Comparison of ENCODE assay signal across 1 cellular context in the genomic region with DNA sequence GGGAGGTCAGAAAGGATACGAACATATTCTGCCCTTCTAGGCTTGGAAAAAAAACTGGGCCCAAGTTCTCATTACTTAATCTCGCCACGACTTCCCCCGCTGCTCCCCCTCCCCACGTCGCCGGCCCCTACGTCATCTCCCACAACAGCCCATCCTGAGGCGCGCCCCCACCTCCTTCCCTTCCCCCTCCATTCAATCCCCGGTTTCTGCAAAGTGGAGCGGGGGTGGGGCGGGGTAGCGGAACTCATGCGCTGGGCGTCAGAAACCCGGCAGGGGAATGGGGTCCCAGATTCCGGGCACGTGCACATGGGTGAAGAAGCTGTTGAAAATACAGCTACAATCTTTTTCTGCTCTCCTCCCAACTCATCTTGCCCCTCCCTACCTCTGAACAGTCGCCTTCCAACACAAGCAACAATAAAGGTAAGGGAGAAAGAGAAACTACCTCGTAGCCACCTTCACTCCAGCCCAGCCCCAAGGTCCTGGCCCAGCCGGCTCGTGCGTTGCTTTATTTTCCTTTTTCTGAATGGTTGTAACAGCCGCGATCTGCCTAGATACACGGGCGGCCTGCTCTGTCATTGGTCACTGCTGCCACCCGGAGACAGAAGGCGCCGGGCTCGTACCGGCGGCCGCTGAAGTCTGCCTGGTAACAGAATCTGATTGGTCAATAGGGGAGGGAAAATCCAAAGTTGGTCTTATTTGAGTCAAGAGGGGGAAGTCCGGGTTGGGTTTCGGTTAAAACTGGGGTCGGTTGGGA.
TF ChIP-seq lines count a peak whose summit lies in the region.

Gene RFX5, minus strand, starts transcription at position 484 of the 754 bp plus-strand sequence. CDS start 932 bp downstream, outside the sequence.

TF ChIP-seq in K562, 482 proteins besides CTCF, POLR2A, EP300 and RAD21 (continued from another document and continues in another):
- TF ChIP-seq, protein P1, sequence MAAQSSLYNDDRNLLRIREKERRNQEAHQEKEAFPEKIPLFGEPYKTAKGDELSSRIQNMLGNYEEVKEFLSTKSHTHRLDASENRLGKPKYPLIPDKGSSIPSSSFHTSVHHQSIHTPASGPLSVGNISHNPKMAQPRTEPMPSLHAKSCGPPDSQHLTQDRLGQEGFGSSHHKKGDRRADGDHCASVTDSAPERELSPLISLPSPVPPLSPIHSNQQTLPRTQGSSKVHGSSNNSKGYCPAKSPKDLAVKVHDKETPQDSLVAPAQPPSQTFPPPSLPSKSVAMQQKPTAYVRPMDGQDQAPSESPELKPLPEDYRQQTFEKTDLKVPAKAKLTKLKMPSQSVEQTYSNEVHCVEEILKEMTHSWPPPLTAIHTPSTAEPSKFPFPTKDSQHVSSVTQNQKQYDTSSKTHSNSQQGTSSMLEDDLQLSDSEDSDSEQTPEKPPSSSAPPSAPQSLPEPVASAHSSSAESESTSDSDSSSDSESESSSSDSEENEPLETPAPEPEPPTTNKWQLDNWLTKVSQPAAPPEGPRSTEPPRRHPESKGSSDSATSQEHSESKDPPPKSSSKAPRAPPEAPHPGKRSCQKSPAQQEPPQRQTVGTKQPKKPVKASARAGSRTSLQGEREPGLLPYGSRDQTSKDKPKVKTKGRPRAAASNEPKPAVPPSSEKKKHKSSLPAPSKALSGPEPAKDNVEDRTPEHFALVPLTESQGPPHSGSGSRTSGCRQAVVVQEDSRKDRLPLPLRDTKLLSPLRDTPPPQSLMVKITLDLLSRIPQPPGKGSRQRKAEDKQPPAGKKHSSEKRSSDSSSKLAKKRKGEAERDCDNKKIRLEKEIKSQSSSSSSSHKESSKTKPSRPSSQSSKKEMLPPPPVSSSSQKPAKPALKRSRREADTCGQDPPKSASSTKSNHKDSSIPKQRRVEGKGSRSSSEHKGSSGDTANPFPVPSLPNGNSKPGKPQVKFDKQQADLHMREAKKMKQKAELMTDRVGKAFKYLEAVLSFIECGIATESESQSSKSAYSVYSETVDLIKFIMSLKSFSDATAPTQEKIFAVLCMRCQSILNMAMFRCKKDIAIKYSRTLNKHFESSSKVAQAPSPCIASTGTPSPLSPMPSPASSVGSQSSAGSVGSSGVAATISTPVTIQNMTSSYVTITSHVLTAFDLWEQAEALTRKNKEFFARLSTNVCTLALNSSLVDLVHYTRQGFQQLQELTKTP (IDR thresholded peaks at IDR 0.05; ENCODE audit: low read depth in 1 of 2, partially characterized antibody in 2 of 2) = peak in 1 of 2 experiments; percentile 61
- TF ChIP-seq, protein P2, sequence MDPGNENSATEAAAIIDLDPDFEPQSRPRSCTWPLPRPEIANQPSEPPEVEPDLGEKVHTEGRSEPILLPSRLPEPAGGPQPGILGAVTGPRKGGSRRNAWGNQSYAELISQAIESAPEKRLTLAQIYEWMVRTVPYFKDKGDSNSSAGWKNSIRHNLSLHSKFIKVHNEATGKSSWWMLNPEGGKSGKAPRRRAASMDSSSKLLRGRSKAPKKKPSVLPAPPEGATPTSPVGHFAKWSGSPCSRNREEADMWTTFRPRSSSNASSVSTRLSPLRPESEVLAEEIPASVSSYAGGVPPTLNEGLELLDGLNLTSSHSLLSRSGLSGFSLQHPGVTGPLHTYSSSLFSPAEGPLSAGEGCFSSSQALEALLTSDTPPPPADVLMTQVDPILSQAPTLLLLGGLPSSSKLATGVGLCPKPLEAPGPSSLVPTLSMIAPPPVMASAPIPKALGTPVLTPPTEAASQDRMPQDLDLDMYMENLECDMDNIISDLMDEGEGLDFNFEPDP (CRISPR knock-in tag; IDR thresholded peaks at IDR 0.05) = no peak
- 0 out of 2 replicates have a peak, but pooled peaks have one; percentile 67 for TF ChIP-seq TCF7L2 (IDR thresholded peaks at IDR 0.05; ENCODE audit: low read depth, low read length)
- 0 out of 2 replicates have a peak, but pooled peaks have one; percentile 44 for TF ChIP-seq FOXP4 (CRISPR knock-in tag; IDR thresholded peaks at IDR 0.05; ENCODE audit: borderline replicate concordance)
- TF ChIP-seq TRIM28 (IDR thresholded peaks at IDR 0.05) = no peak
- TF ChIP-seq, protein P3, sequence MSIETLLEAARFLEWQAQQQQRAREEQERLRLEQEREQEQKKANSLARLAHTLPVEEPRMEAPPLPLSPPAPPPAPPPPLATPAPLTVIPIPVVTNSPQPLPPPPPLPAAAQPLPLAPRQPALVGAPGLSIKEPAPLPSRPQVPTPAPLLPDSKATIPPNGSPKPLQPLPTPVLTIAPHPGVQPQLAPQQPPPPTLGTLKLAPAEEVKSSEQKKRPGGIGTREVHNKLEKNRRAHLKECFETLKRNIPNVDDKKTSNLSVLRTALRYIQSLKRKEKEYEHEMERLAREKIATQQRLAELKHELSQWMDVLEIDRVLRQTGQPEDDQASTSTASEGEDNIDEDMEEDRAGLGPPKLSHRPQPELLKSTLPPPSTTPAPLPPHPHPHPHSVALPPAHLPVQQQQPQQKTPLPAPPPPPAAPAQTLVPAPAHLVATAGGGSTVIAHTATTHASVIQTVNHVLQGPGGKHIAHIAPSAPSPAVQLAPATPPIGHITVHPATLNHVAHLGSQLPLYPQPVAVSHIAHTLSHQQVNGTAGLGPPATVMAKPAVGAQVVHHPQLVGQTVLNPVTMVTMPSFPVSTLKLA (conservative IDR thresholded peaks at IDR 0.05) = peak; percentile 94 to 96
- peak; percentile 68 for TF ChIP-seq TAF9B (IDR thresholded peaks at IDR 0.05; ENCODE audit: partially characterized antibody)
- TF ChIP-seq PURB (CRISPR knock-in tag; IDR thresholded peaks at IDR 0.05; ENCODE audit: low read depth) = no peak
- TF ChIP-seq GABPB1 (CRISPR knock-in tag; IDR thresholded peaks at IDR 0.05) = peak; percentile 45; the same call in 1 of the 2 replicates
- no peak for TF ChIP-seq MIER1 (IDR thresholded peaks at IDR 0.05; ENCODE audit: low read depth)
- TF ChIP-seq ATF1 (CRISPR knock-in tag; IDR thresholded peaks at IDR 0.05) = no peak
- peak; percentile 91 for TF ChIP-seq ATF1 (tag; IDR thresholded peaks at IDR 0.05)
- TF ChIP-seq USF1 (CRISPR knock-in tag; IDR thresholded peaks at IDR 0.05) = peak; percentile 39
- no peak for TF ChIP-seq ZNF436 (CRISPR knock-in tag; IDR thresholded peaks at IDR 0.05)
- TF ChIP-seq TAF7 (tag; IDR thresholded peaks at IDR 0.05) = no peak
- TF ChIP-seq MAZ (CRISPR knock-in tag; conservative IDR thresholded peaks at IDR 0.05 in 1 of 2, IDR thresholded peaks at IDR 0.05 in 1 of 2) = peak in 1 of 2 experiments; percentile 57; a peak in 1 of 4 replicates
- no peak for TF ChIP-seq ZNF408 (CRISPR knock-in tag; IDR thresholded peaks at IDR 0.05; ENCODE audit: low read depth)
- TF ChIP-seq GTF2B (IDR thresholded peaks at IDR 0.05; ENCODE audit: extremely low read depth, insufficient read length) = no peak
- peak in 1 of 2 experiments; percentile 45; a peak in 1 of 4 replicates for TF ChIP-seq ZNF639 (CRISPR knock-in tag; conservative IDR thresholded peaks at IDR 0.05 in 1 of 2, IDR thresholded peaks at IDR 0.05 in 1 of 2)
- TF ChIP-seq CHD4 (IDR thresholded peaks at IDR 0.05; ENCODE audit: insufficient read depth, insufficient replicate concordance, low read depth, low read length, poor library complexity, severe bottlenecking) = no peak
- TF ChIP-seq SFPQ (IDR thresholded peaks at IDR 0.05; ENCODE audit: low read depth, low read length) = no peak
- TF ChIP-seq, protein P4, sequence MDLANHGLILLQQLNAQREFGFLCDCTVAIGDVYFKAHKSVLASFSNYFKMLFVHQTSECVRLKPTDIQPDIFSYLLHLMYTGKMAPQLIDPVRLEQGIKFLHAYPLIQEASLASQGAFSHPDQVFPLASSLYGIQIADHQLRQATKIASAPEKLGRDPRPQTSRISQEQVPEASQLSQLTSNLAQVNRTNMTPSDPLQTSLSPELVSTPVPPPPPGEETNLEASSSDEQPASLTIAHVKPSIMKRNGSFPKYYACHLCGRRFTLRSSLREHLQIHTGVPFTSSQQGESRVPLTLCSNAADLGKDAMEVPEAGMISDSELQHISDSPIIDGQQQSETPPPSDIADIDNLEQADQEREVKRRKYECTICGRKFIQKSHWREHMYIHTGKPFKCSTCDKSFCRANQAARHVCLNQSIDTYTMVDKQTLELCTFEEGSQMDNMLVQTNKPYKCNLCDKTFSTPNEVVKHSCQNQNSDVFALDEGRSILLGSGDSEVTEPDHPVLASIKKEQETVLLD (IDR thresholded peaks at IDR 0.05) = peak; percentile 28
- TF ChIP-seq, protein P5, sequence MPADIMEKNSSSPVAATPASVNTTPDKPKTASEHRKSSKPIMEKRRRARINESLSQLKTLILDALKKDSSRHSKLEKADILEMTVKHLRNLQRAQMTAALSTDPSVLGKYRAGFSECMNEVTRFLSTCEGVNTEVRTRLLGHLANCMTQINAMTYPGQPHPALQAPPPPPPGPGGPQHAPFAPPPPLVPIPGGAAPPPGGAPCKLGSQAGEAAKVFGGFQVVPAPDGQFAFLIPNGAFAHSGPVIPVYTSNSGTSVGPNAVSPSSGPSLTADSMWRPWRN (IDR thresholded peaks at IDR 0.05; ENCODE audit: low read depth) = peak; percentile 50
- no peak for TF ChIP-seq CEBPB (tag; IDR thresholded peaks at IDR 0.05)
- TF ChIP-seq RFX7 (CRISPR knock-in tag; IDR thresholded peaks at IDR 0.05) = no peak
